In genomic region chr9:122228191-122228905, GRCh38 we compare ENCODE assay signal across 8 cellular contexts. TPM values are rescaled to one million over a fixed set of nuclear protein-coding genes. Genes with fewer than 3 reads are reported as not detected.
DNase-seq lines count a peak whose midpoint lies in the region; ATAC-seq and TF ChIP-seq lines count a peak whose summit lies in the region.

No MANE protein-coding gene starts in this region.

- no peaks in the 10 kb centered on the region for H3K36me3 Mint-ChIP-seq in naive B cell

- no peak overlapping the region for H3K9ac ChIP-seq in HUES48 (ENCODE audit: low read depth, low read length)
- H3K9ac ChIP-seq in colonic mucosa (ENCODE audit: low read depth in 2 of 2, low read length in 2 of 2): peak overlapping the region in 1 of 2 donors; percentile 2

- peak overlapping the region; percentile 8; the same call in 1 of the 2 replicates for H3K4me3 ChIP-seq in BJ (ENCODE audit: low read depth, low read length)
- peak overlapping the region; percentile 55 for H3K4me3 ChIP-seq in HUES48 (ENCODE audit: low read depth, low read length)
- H3K4me3 ChIP-seq in colonic mucosa: peak overlapping the region; percentile 11

- POLR2A ChIA-PET in BJ (lab: Charles Lee): interaction anchor here (0.6 kb wide), 1 partner anchor 122 kb away, joined by 3 read pairs; no protein-coding TSS in a partner anchor

- H3K4me1 ChIP-seq in HUES48 (ENCODE audit: control insufficient read depth, insufficient read depth, low read length) (peaks cover 29% of the 10 kb centered on the region; the same call in 1 of the 2 replicates), colonic mucosa (no peaks in the 10 kb centered on the region)

- peak overlapping the region in 7 of 8 donors; percentile 72 to 89 (median 80) for H3K4me3 Mint-ChIP-seq in naive B cell

- peaks cover 68% of the 10 kb centered on the region for H3K27me3 ChIP-seq in BJ (ENCODE audit: control insufficient read depth, insufficient read depth, low read length)
- H3K27me3 ChIP-seq in HUES48 (ENCODE audit: control insufficient read depth, insufficient read depth, low read length): peaks cover 90% of the 10 kb centered on the region
- H3K27me3 ChIP-seq in colonic mucosa: peaks cover 71% of the 10 kb centered on the region

- peaks cover 42 to 47% (median 45%) of the 10 kb centered on the region in 3 donors for H3K27me3 Mint-ChIP-seq in naive B cell

- peak; percentile 40 to 43 for ATAC-seq in naive B cell (ENCODE audit: low read depth in 2 of 2)
- ATAC-seq in HG03378 (IDR thresholded peaks at IDR 0.05; ENCODE audit: unreplicated experiment): no peak
- no peak for ATAC-seq in HG02759 (IDR thresholded peaks at IDR 0.05; ENCODE audit: unreplicated experiment)

- H3K27ac Mint-ChIP-seq in naive B cell: peak overlapping the region in 1 of 6 donors; percentile 74

- intact Hi-C loops in colonic mucosa (cut with DNase I): no loop called here

- H3K27ac ChIP-seq in HUES48 (ENCODE audit: low read depth, low read length) (no peak overlapping the region), colonic mucosa (no peak overlapping the region)

- H3K9me3 Mint-ChIP-seq in naive B cell: peaks cover 0 to 2% (median 0%) of the 10 kb centered on the region in 7 donors

- DNase-seq in BJ (ENCODE audit: low read depth): no peak
- DNase-seq in colonic mucosa: no peak
- DNase-seq in naive B cell: no peak
- no peak for DNase-seq in Ammon's horn (ENCODE audit: low spot score)
- DNase-seq in cerebellar cortex (ENCODE audit: low spot score): no peak

- H3K9me3 ChIP-seq in HUES48 (ENCODE audit: control insufficient read depth, insufficient read depth, low read length): no peaks in the 10 kb centered on the region
- no peaks in the 10 kb centered on the region for H3K9me3 ChIP-seq in colonic mucosa

- H3K36me3 ChIP-seq in BJ (ENCODE audit: control insufficient read depth, insufficient read depth, low read length): no peaks in the 10 kb centered on the region
- no peaks in the 10 kb centered on the region for H3K36me3 ChIP-seq in HUES48 (ENCODE audit: control insufficient read depth, insufficient read depth, low read length)
- H3K36me3 ChIP-seq in colonic mucosa: no peaks in the 10 kb centered on the region

- peaks cover 0 to 16% (median 3%) of the 10 kb centered on the region in 3 donors for H3K4me1 Mint-ChIP-seq in naive B cell

- CTCF ChIA-PET in BJ (lab: Yijun Ruan, JAX): interaction anchor here (1.2 kb wide), 1 partner anchor 102 kb away, joined by 4 read pairs; no protein-coding TSS in a partner anchor

- TF ChIP-seq CTCF in BJ (IDR thresholded peaks at IDR 0.05; ENCODE audit: insufficient read depth, low read depth, low read length) (no peak), colonic mucosa (IDR thresholded peaks at IDR 0.05) (no peak)

RNA-seq across cellular contexts. Expression of gene LHX6, which starts 0.4 kb away (rescaled TPM):
- polyA plus RNA-seq in BJ (2011; rRNA removed): not detected in 2 replicates
- polyA minus RNA-seq in BJ (2011; rRNA and poly(A)+ RNA removed): 0.09 and 0.10 TPM in 2 replicates
- 1 to 10 TPM; 1.1 to 1.2 TPM for total RNA-seq in colonic mucosa
- not detected for polyA plus RNA-seq in naive B cell (ENCODE audit: low read depth in 6 of 6)

RNA-seq across cellular contexts. Expression of gene RBM18, which starts 36.3 kb away (rescaled TPM):
- polyA plus RNA-seq in BJ (2011; rRNA removed): 14.7 and 29.3 TPM in 2 replicates
- polyA minus RNA-seq in BJ (2011; rRNA and poly(A)+ RNA removed): 8.2 and 9.9 TPM in 2 replicates
- total RNA-seq in colonic mucosa: 10 to 100 TPM; 21.5 TPM
- 10 to 100 TPM; 16.4 to 30.3 (median 21.6) TPM for polyA plus RNA-seq in naive B cell (ENCODE audit: low read depth in 6 of 6)

RNA-seq across cellular contexts. Expression of gene MRRF, which starts 36.3 kb away (rescaled TPM):
- polyA plus RNA-seq in BJ (2011; rRNA removed): 35.1 and 51.2 TPM in 2 replicates
- polyA minus RNA-seq in BJ (2011; rRNA and poly(A)+ RNA removed): 17.5 and 21.2 TPM in 2 replicates
- total RNA-seq in colonic mucosa: 10 to 100 TPM; 53.3 to 70.8 TPM
- polyA plus RNA-seq in naive B cell (ENCODE audit: low read depth in 6 of 6): 10 to 100 TPM; 11.8 to 25.4 (median 19.9) TPM

Comparison
In these comparisons a context has a peak if more than half of its experiments do, and no peak if none do; other contexts are left out.
1. ATAC-seq: peak in naive B cell (2 of 2); none in HG03378 (single experiment) and HG02759 (single experiment).
2. Peak in every context shown above with its lines, with median percentiles within 50 percentile points of each other: H3K4me3 ChIP-seq.